In genomic region chr3:180870008-180870733, GRCh38 we compare ENCODE assay signal across 11 cellular contexts. TPM values are rescaled to one million over a fixed set of nuclear protein-coding genes. Genes with fewer than 3 reads are reported as not detected.
DNase-seq lines count a peak whose midpoint lies in the region; ATAC-seq and TF ChIP-seq lines count a peak whose summit lies in the region.
"Had no signal": no experiment of that assay in that cellular context is flagged by ENCODE, and none has a peak within 500 bp of the region (broad histone marks: within the 10 kb centered on the region; RNA-seq: fewer than 3 reads in every experiment).

No MANE protein-coding gene starts in this region.

- ATAC-seq in naive thymus-derived CD4-positive, alpha-beta T cell, result no peak
- ATAC-seq in upper lobe of right lung, result peak; percentile 67
- ATAC-seq in HG03460 (IDR thresholded peaks at IDR 0.05; ENCODE audit: unreplicated experiment), result no peak
- no peak for ATAC-seq in GM21526 (IDR thresholded peaks at IDR 0.05; ENCODE audit: low FRiP score, unreplicated experiment)
- ATAC-seq: activated naive CD4-positive, alpha-beta T cell treated with anti-CD3 and anti-CD28 coated beads, Interleukin-2, amount 50 U/mL, for 72 hours had no signal

- H3K36me3 Mint-ChIP-seq in activated T-cell treated with anti-CD3 and anti-CD28 coated beads, Interleukin-2, amount 50 U/mL, for 24 hours (ENCODE audit: low read depth), result no peaks in the 10 kb centered on the region
- peaks cover 0 to 5% (median 0%) of the 10 kb centered on the region in 5 donors for H3K36me3 Mint-ChIP-seq in naive thymus-derived CD4-positive, alpha-beta T cell
- H3K36me3 Mint-ChIP-seq: activated naive CD4-positive, alpha-beta T cell treated with anti-CD3 and anti-CD28 coated beads, Interleukin-2, amount 50 U/mL, for 72 hours had no signal

- no peak for TF ChIP-seq CTCF in fibroblast of pulmonary artery (IDR thresholded peaks at IDR 0.05; ENCODE audit: low read length, missing control alignments)
- TF ChIP-seq CTCF in upper lobe of right lung (IDR thresholded peaks at IDR 0.05), result peak; percentile 8

- H3K4me1 Mint-ChIP-seq in activated T-cell treated with anti-CD3 and anti-CD28 coated beads, Interleukin-2, amount 50 U/mL, for 24 hours (ENCODE audit: low read depth), result peaks cover 6% of the 10 kb centered on the region
- H3K4me1 Mint-ChIP-seq in naive thymus-derived CD4-positive, alpha-beta T cell, result peaks cover 0 to 7% (median 5%) of the 10 kb centered on the region in 7 donors

- peaks cover 51% of the 10 kb centered on the region for H3K27me3 Mint-ChIP-seq in activated T-cell treated with anti-CD3 and anti-CD28 coated beads, Interleukin-2, amount 50 U/mL, for 24 hours
- H3K27me3 Mint-ChIP-seq in naive thymus-derived CD4-positive, alpha-beta T cell, result peaks cover 35 to 50% (median 41%) of the 10 kb centered on the region in 5 donors

- H3K9me3 Mint-ChIP-seq in activated T-cell treated with anti-CD3 and anti-CD28 coated beads, Interleukin-2, amount 50 U/mL, for 24 hours, result no peaks in the 10 kb centered on the region
- peaks cover 0 to 3% (median 0%) of the 10 kb centered on the region in 11 donors for H3K9me3 Mint-ChIP-seq in naive thymus-derived CD4-positive, alpha-beta T cell
- H3K9me3 Mint-ChIP-seq: activated naive CD4-positive, alpha-beta T cell treated with anti-CD3 and anti-CD28 coated beads, Interleukin-2, amount 50 U/mL, for 72 hours had no signal

- intact Hi-C loops in naive thymus-derived CD4-positive, alpha-beta T cell (cut with micrococcal nuclease), result no loop called here
- intact Hi-C loops in upper lobe of right lung (cut with DNase I), result no loop called here

- H3K27ac Mint-ChIP-seq in activated T-cell treated with anti-CD3 and anti-CD28 coated beads, Interleukin-2, amount 50 U/mL, for 24 hours, result no peak overlapping the region
- no peak overlapping the region for H3K27ac Mint-ChIP-seq in naive thymus-derived CD4-positive, alpha-beta T cell
- H3K27ac Mint-ChIP-seq: activated naive CD4-positive, alpha-beta T cell treated with anti-CD3 and anti-CD28 coated beads, Interleukin-2, amount 50 U/mL, for 72 hours had no signal

- H3K4me3 Mint-ChIP-seq in activated T-cell treated with anti-CD3 and anti-CD28 coated beads, Interleukin-2, amount 50 U/mL, for 24 hours, result peak overlapping the region; percentile 8
- H3K4me3 Mint-ChIP-seq in naive thymus-derived CD4-positive, alpha-beta T cell, result peak overlapping the region in 7 of 10 donors; percentile 8 to 65 (median 19)

- no peaks in the 10 kb centered on the region for H3K36me3 ChIP-seq in naive thymus-derived CD4-positive, alpha-beta T cell (ENCODE audit: control insufficient read depth in 2 of 3, insufficient read depth in 3 of 3, low read length in 3 of 3)
- no peaks in the 10 kb centered on the region for H3K36me3 ChIP-seq in upper lobe of right lung

- H3K27ac ChIP-seq in naive thymus-derived CD4-positive, alpha-beta T cell (ENCODE audit: low read depth, low read length), result no peak overlapping the region
- H3K27ac ChIP-seq in upper lobe of right lung, result peak overlapping the region; percentile 40

- H3K4me3 ChIP-seq in fibroblast of pulmonary artery (replicated peaks; ENCODE audit: low read depth, low read length) (peak overlapping the region; percentile 45), upper lobe of right lung (peak overlapping the region; percentile 36)
- H3K4me3 ChIP-seq in naive thymus-derived CD4-positive, alpha-beta T cell (ENCODE audit: low read length), result no peak overlapping the region

- H3K27me3 ChIP-seq in naive thymus-derived CD4-positive, alpha-beta T cell (ENCODE audit: control insufficient read depth in 2 of 2, insufficient read depth in 2 of 2, low read length in 2 of 2), result no peaks in the 10 kb centered on the region
- H3K27me3 ChIP-seq in upper lobe of right lung, result no peaks in the 10 kb centered on the region

- POLR2A ChIA-PET in naive thymus-derived CD4-positive, alpha-beta T cell (lab: Charles Lee), result no interaction called here

- DNase-seq in activated T-cell treated with anti-CD3 and anti-CD28 coated beads, Interleukin-2, amount 50 U/mL, for 24 hours, result no peak
- no peak for DNase-seq in activated T-cell treated with anti-CD3 and anti-CD28 coated beads, Interleukin-2, amount 50 U/mL, for 48 hours
- DNase-seq in fibroblast of pulmonary artery (ENCODE audit: low read depth) (peak; percentile 50), upper lobe of right lung (peak; percentile 68), HuH-7.5 (ENCODE audit: low spot score) (no peak)
- DNase-seq in naive thymus-derived CD4-positive, alpha-beta T cell, result no peak
- DNase-seq: AML-193, NCI-H2029 had no signal

- no peaks in the 10 kb centered on the region for H3K9me3 ChIP-seq in naive thymus-derived CD4-positive, alpha-beta T cell (ENCODE audit: control insufficient read depth in 2 of 3, low read length in 3 of 3)
- no peaks in the 10 kb centered on the region for H3K9me3 ChIP-seq in upper lobe of right lung

- CTCF ChIA-PET in naive thymus-derived CD4-positive, alpha-beta T cell (lab: Charles Lee), result no interaction called here

- no peaks in the 10 kb centered on the region for H3K4me1 ChIP-seq in naive thymus-derived CD4-positive, alpha-beta T cell (ENCODE audit: control insufficient read depth in 2 of 2, insufficient read depth in 2 of 2, low read length in 2 of 2)
- H3K4me1 ChIP-seq in upper lobe of right lung, result no peaks in the 10 kb centered on the region

RNA-seq across cellular contexts. Expression of gene FXR1, which starts 42.3 kb away (rescaled TPM):
- 100 to 1,000 TPM; 108 to 151 (median 129) TPM for total RNA-seq in naive thymus-derived CD4-positive, alpha-beta T cell
- 10 to 100 TPM; 53.0 to 63.0 TPM for polyA plus RNA-seq in naive thymus-derived CD4-positive, alpha-beta T cell
- total RNA-seq in upper lobe of right lung, result 97.3 TPM

Comparison
In these comparisons a context has a peak if more than half of its experiments do, and no peak if none do; other contexts are left out.
1. DNase-seq: peak in fibroblast of pulmonary artery (single experiment) and upper lobe of right lung (single experiment); none in activated T-cell treated with anti-CD3 and anti-CD28 coated beads, Interleukin-2, amount 50 U/mL, for 24 hours (single experiment), activated T-cell treated with anti-CD3 and anti-CD28 coated beads, Interleukin-2, amount 50 U/mL, for 48 hours (0 of 2), naive thymus-derived CD4-positive, alpha-beta T cell (0 of 9) and HuH-7.5 (single experiment).